Comparison of ENCODE assay signal across 18 cellular contexts in the genomic region with DNA sequence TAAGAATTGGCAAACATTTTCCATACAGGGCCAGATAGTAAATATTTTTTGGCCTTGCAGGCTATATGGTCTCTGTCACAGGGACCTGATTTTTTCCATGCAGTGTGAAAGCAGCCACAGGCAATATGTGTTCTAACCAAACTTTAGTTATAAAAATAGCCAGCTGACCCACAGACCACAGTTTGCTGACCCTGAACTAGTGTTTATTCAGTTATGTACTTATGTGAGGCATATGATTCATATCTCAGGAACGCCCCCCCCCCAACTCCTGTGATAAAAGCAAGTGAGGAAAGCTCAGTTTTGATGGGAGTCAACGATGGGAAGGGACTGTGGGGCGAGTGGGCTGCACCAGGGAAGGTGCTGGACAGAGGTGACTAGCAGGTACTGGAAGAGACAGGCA.
DNase-seq lines count a peak whose midpoint lies in the region; ATAC-seq and TF ChIP-seq lines count a peak whose summit lies in the region.
"Had no signal": no experiment of that assay in that cellular context is flagged by ENCODE, and none has a peak within 500 bp of the region (broad histone marks: within the 10 kb centered on the region; RNA-seq: fewer than 3 reads in every experiment).

No MANE protein-coding gene starts in this region.

- peaks cover 20% of the 10 kb centered on the region for H3K4me1 Mint-ChIP-seq in osteocyte (ENCODE audit: unreplicated experiment)
- H3K4me1 Mint-ChIP-seq: activated CD4-positive, alpha-beta T cell treated with anti-CD3 and anti-CD28 coated beads, Interleukin-2, amount 10 ng/mL, durations not matched to agents 7 days and 5 days; CD14-positive monocyte had no signal

- peak overlapping the region; percentile 24 for H3K4me3 Mint-ChIP-seq in osteocyte (ENCODE audit: unreplicated experiment)
- H3K4me3 Mint-ChIP-seq: activated CD4-positive, alpha-beta T cell treated with anti-CD3 and anti-CD28 coated beads, Interleukin-2, amount 10 ng/mL, durations not matched to agents 7 days and 5 days; activated T-cell treated with anti-CD3 and anti-CD28 coated beads, Interleukin-2, amount 50 U/mL, for 72 hours; CD14-positive monocyte had no signal

- TF ChIP-seq CTCF in BJ (IDR thresholded peaks at IDR 0.05; ENCODE audit: insufficient read depth, low read depth, low read length) (no peak), osteocyte (IDR thresholded peaks at IDR 0.05) (no peak), esophagus muscularis mucosa (IDR thresholded peaks at IDR 0.05) (no peak)

- no peaks in the 10 kb centered on the region for H3K36me3 ChIP-seq in BJ (ENCODE audit: control insufficient read depth, insufficient read depth, low read length)
- no peaks in the 10 kb centered on the region for H3K36me3 ChIP-seq in esophagus muscularis mucosa
- H3K36me3 ChIP-seq: gastroesophageal sphincter had no signal

- H3K27me3 ChIP-seq in BJ (ENCODE audit: control insufficient read depth, insufficient read depth, low read length) (no peaks in the 10 kb centered on the region), esophagus muscularis mucosa (peaks cover 0 to 9% (median 0%) of the 10 kb centered on the region in 4 donors)

- 53% methylated on average over 3 of the region's 3 CpGs for WGBS in esophagus muscularis mucosa

- H3K4me3 ChIP-seq in BJ (ENCODE audit: low read depth, low read length) (no peak overlapping the region), esophagus muscularis mucosa (no peak overlapping the region)
- H3K4me3 ChIP-seq: gastroesophageal sphincter, mucosa of descending colon had no signal

- H3K9me3 ChIP-seq in esophagus muscularis mucosa = no peaks in the 10 kb centered on the region
- H3K9me3 ChIP-seq: gastroesophageal sphincter, mucosa of descending colon had no signal

- POLR2A ChIA-PET in BJ (lab: Charles Lee) = interaction anchor here (0.6 kb wide), 2 partner anchors 11 to 81 kb away, joined by 5 read pairs; no protein-coding TSS in a partner anchor

- no peak overlapping the region for H3K27ac Mint-ChIP-seq in osteocyte (ENCODE audit: unreplicated experiment)
- H3K27ac Mint-ChIP-seq: activated CD4-positive, alpha-beta T cell treated with anti-CD3 and anti-CD28 coated beads, Interleukin-2, amount 10 ng/mL, durations not matched to agents 7 days and 5 days; activated T-cell treated with anti-CD3 and anti-CD28 coated beads, Interleukin-2, amount 50 U/mL, for 72 hours; CD14-positive monocyte had no signal

- H3K36me3 Mint-ChIP-seq in osteocyte (ENCODE audit: unreplicated experiment) = no peaks in the 10 kb centered on the region
- H3K36me3 Mint-ChIP-seq: CD14-positive monocyte had no signal

- ATAC-seq in HG03442 (IDR thresholded peaks at IDR 0.05; ENCODE audit: unreplicated experiment) = no peak
- ATAC-seq: activated T-cell treated with anti-CD3 and anti-CD28 coated beads, Interleukin-2, amount 50 U/mL, for 72 hours; gastroesophageal sphincter; mucosa of descending colon had no signal

- intact Hi-C loops in esophagus muscularis mucosa (cut with DNase I) = no loop called here

- H3K4me1 ChIP-seq in esophagus muscularis mucosa = no peaks in the 10 kb centered on the region
- H3K4me1 ChIP-seq: gastroesophageal sphincter had no signal

- H3K27me3 Mint-ChIP-seq in osteocyte (ENCODE audit: unreplicated experiment) = no peaks in the 10 kb centered on the region
- H3K27me3 Mint-ChIP-seq: activated CD4-positive, alpha-beta T cell treated with anti-CD3 and anti-CD28 coated beads, Interleukin-2, amount 10 ng/mL, durations not matched to agents 7 days and 5 days had no signal

- CTCF ChIA-PET in BJ (lab: Yijun Ruan, JAX) = interaction anchor here (0.7 to 2.2 kb wide), 4 partner anchors 9 to 247 kb away, joined by 3 to 6 read pairs (median 6); no protein-coding TSS in a partner anchor

- H3K27ac ChIP-seq in esophagus muscularis mucosa (replicated peaks in 1 of 4) = no peak overlapping the region
- H3K27ac ChIP-seq: gastroesophageal sphincter had no signal

- no peak for TF ChIP-seq POLR2A in esophagus muscularis mucosa (IDR thresholded peaks at IDR 0.05; ENCODE audit: low read depth)

- peak; percentile 66 for DNase-seq in BJ (ENCODE audit: low read depth)
- peak; percentile 6 for DNase-seq in NCI-H226
- DNase-seq in fibroblast of gingiva (ENCODE audit: low read depth) = peak; percentile 2
- DNase-seq in osteocyte (ENCODE audit: extremely low spot score, unreplicated experiment) = no peak
- DNase-seq in activated naive CD4-positive, alpha-beta T cell treated with anti-CD3 and anti-CD28 coated beads, Interleukin-2, amount 50 U/mL, for 16 hours = no peak
- DNase-seq in esophagus muscularis mucosa (ENCODE audit: extremely low spot score) = no peak
- DNase-seq in occipital lobe (lab: John Stamatoyannopoulos, UW) = no peak
- DNase-seq: activated CD4-positive, alpha-beta T cell treated with anti-CD3 and anti-CD28 coated beads, Interleukin-2, amount 10 ng/mL, durations not matched to agents 7 days and 5 days; activated T-cell treated with anti-CD3 and anti-CD28 coated beads, Interleukin-2, amount 50 U/mL, for 72 hours; anterior cingulate cortex; effector CD4-positive, alpha-beta T cell; mucosa of descending colon; NCI-H2107; NCI-H82; SHP77 had no signal

- no peak for TF ChIP-seq EP300 in esophagus muscularis mucosa (IDR thresholded peaks at IDR 0.05)

- peaks cover 8% of the 10 kb centered on the region for H3K9me3 Mint-ChIP-seq in osteocyte (ENCODE audit: unreplicated experiment)

Comparison
In these comparisons a context has a peak if more than half of its experiments do, and no peak if none do; other contexts are left out.
1. DNase-seq: peak in BJ (single experiment), NCI-H226 (single experiment) and fibroblast of gingiva (single experiment); none in osteocyte (single experiment), activated naive CD4-positive, alpha-beta T cell treated with anti-CD3 and anti-CD28 coated beads, Interleukin-2, amount 50 U/mL, for 16 hours (single experiment), esophagus muscularis mucosa (single experiment) and occipital lobe (single experiment).